ENCODE assay signal across 18 cellular contexts in the genomic region with DNA sequence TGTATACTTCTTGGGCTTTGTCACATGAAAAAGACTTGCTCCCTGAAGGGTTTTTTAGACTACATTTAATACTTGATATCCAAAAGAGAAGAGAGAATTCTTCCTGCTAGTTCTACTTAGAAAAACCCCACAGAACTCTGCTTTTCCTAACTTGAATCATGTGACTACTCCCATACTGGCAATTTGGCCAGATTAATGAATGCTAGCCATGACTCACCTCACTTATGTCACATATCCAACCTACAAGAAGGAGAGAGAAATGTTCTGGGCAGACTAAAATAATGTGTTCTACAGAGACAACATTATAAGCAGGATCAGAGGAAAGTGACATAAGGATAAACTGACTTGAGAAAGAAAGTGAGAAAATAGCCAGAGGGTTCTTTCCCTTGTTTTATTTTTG.
DNase-seq lines count a peak whose midpoint lies in the region; ATAC-seq and TF ChIP-seq lines count a peak whose summit lies in the region.
"Had no signal": no experiment of that assay in that cellular context is flagged by ENCODE, and none has a peak within 500 bp of the region (broad histone marks: within the 10 kb centered on the region; RNA-seq: fewer than 3 reads in every experiment).

No MANE protein-coding gene starts in this region.

- intact Hi-C loops in naive thymus-derived CD4-positive, alpha-beta T cell (cut with micrococcal nuclease), result no loop called here

- H3K27ac Mint-ChIP-seq in stimulated activated memory B cell treated with anti-CD40 and anti-IgM and Interleukin-4, amounts not matched to agents 10 μg/mL and 1 μg/mL and 100 μg/mL, for 72 hours, result no peak overlapping the region
- no peak overlapping the region for H3K27ac Mint-ChIP-seq in naive thymus-derived CD4-positive, alpha-beta T cell
- H3K27ac Mint-ChIP-seq: neural progenitor cell had no signal

- no peaks in the 10 kb centered on the region for H3K27me3 Mint-ChIP-seq in stimulated activated memory B cell treated with anti-CD40 and anti-IgM and Interleukin-4, amounts not matched to agents 10 μg/mL and 1 μg/mL and 100 μg/mL, for 72 hours
- H3K27me3 Mint-ChIP-seq in naive thymus-derived CD4-positive, alpha-beta T cell, result no peaks in the 10 kb centered on the region

- CTCF ChIA-PET in naive thymus-derived CD4-positive, alpha-beta T cell (lab: Charles Lee), result no interaction called here

- no peaks in the 10 kb centered on the region for H3K79me2 ChIP-seq in smooth muscle cell (ENCODE audit: low read depth)

- no peaks in the 10 kb centered on the region for H4K20me1 ChIP-seq in smooth muscle cell (ENCODE audit: low read depth)

- H3K36me3 Mint-ChIP-seq in stimulated activated memory B cell treated with anti-CD40 and anti-IgM and Interleukin-4, amounts not matched to agents 10 μg/mL and 1 μg/mL and 100 μg/mL, for 72 hours, result no peaks in the 10 kb centered on the region
- no peaks in the 10 kb centered on the region for H3K36me3 Mint-ChIP-seq in naive thymus-derived CD4-positive, alpha-beta T cell
- H3K36me3 Mint-ChIP-seq: neural progenitor cell had no signal

- peak; percentile 56 for DNase-seq in HCEC 1CT
- peak; percentile 61 for DNase-seq in fibroblast of villous mesenchyme (ENCODE audit: low read depth)
- no peak for DNase-seq in smooth muscle cell (lab: John Stamatoyannopoulos, UW; ENCODE audit: unreplicated experiment)
- no peak for DNase-seq in KG1 (lab: John Stamatoyannopoulos, UW)
- no peak for DNase-seq in naive thymus-derived CD4-positive, alpha-beta T cell
- DNase-seq: activated CD4-positive, alpha-beta T cell treated with anti-CD3 and anti-CD28 coated beads for 1 hour; activated T-cell treated with anti-CD3 and anti-CD28 coated beads, Interleukin-2, amount 50 U/mL, for 48 hours; central memory CD4-positive, alpha-beta T cell; left colon; NCI-H1930; stimulated activated CD4-positive, alpha-beta T cell treated with anti-CD3 and anti-CD28 coated beads, Interleukin-12 subunit alpha, Interleukin-12 subunit beta, amount 100 ng/mL, for 4 hours; transverse colon had no signal

- peak overlapping the region; percentile 68 for H2AFZ ChIP-seq in smooth muscle cell (ENCODE audit: low read depth)
- H2AFZ ChIP-seq: neural progenitor cell had no signal

- no peak overlapping the region for H3K4me3 Mint-ChIP-seq in stimulated activated memory B cell treated with anti-CD40 and anti-IgM and Interleukin-4, amounts not matched to agents 10 μg/mL and 1 μg/mL and 100 μg/mL, for 72 hours
- no peak overlapping the region for H3K4me3 Mint-ChIP-seq in naive thymus-derived CD4-positive, alpha-beta T cell
- H3K4me3 Mint-ChIP-seq: neural progenitor cell had no signal

- H3K4me3 ChIP-seq in fibroblast of villous mesenchyme (ENCODE audit: low read depth, low read length) (no peak overlapping the region), smooth muscle cell (no peak overlapping the region)
- H3K4me3 ChIP-seq in naive thymus-derived CD4-positive, alpha-beta T cell (ENCODE audit: low read length), result no peak overlapping the region
- H3K4me3 ChIP-seq: GM12878, neural progenitor cell, transverse colon had no signal

- peak; percentile 70 for ATAC-seq in SK-N-SH treated with all-trans-retinoic acid at 6 μM for 48 hours
- ATAC-seq in HG02840 (IDR thresholded peaks at IDR 0.05; ENCODE audit: low FRiP score, unreplicated experiment), result no peak
- no peak for ATAC-seq in stimulated activated memory B cell treated with anti-CD40 and anti-IgM and Interleukin-4, amounts not matched to agents 10 μg/mL and 1 μg/mL and 100 μg/mL, for 72 hours
- no peak for ATAC-seq in naive thymus-derived CD4-positive, alpha-beta T cell
- ATAC-seq: GM12878, left colon had no signal

- no peaks in the 10 kb centered on the region for H3K9me3 ChIP-seq in smooth muscle cell (replicated peaks; ENCODE audit: low read depth)
- no peaks in the 10 kb centered on the region for H3K9me3 ChIP-seq in naive thymus-derived CD4-positive, alpha-beta T cell (ENCODE audit: control insufficient read depth in 2 of 3, low read length in 3 of 3)
- H3K9me3 ChIP-seq: transverse colon had no signal

- POLR2A ChIA-PET in naive thymus-derived CD4-positive, alpha-beta T cell (lab: Charles Lee), result no interaction called here

- no peaks in the 10 kb centered on the region for H3F3A ChIP-seq in smooth muscle cell (ENCODE audit: low read depth)

- H3K9ac ChIP-seq in smooth muscle cell (ENCODE audit: low read depth), result no peak overlapping the region
- H3K9ac ChIP-seq: KMS-11, neural progenitor cell had no signal

- H3K4me1 Mint-ChIP-seq in stimulated activated memory B cell treated with anti-CD40 and anti-IgM and Interleukin-4, amounts not matched to agents 10 μg/mL and 1 μg/mL and 100 μg/mL, for 72 hours, result no peaks in the 10 kb centered on the region
- no peaks in the 10 kb centered on the region for H3K4me1 Mint-ChIP-seq in naive thymus-derived CD4-positive, alpha-beta T cell
- H3K4me1 Mint-ChIP-seq: neural progenitor cell had no signal

- no peak overlapping the region for H3K4me2 ChIP-seq in smooth muscle cell
- H3K4me2 ChIP-seq: KMS-11, neural progenitor cell had no signal

- H3K4me1 ChIP-seq in smooth muscle cell (ENCODE audit: low read depth), result no peaks in the 10 kb centered on the region
- H3K4me1 ChIP-seq in naive thymus-derived CD4-positive, alpha-beta T cell (ENCODE audit: control insufficient read depth in 2 of 2, insufficient read depth in 2 of 2, low read length in 2 of 2), result no peaks in the 10 kb centered on the region
- H3K4me1 ChIP-seq: neural progenitor cell, transverse colon had no signal

- H3K36me3 ChIP-seq in smooth muscle cell (ENCODE audit: low read depth), result no peaks in the 10 kb centered on the region
- H3K36me3 ChIP-seq in naive thymus-derived CD4-positive, alpha-beta T cell (ENCODE audit: control insufficient read depth in 2 of 3, insufficient read depth in 3 of 3, low read length in 3 of 3), result no peaks in the 10 kb centered on the region
- H3K36me3 ChIP-seq: neural progenitor cell, transverse colon had no signal

- H3K9me3 Mint-ChIP-seq in stimulated activated memory B cell treated with anti-CD40 and anti-IgM and Interleukin-4, amounts not matched to agents 10 μg/mL and 1 μg/mL and 100 μg/mL, for 72 hours, result no peaks in the 10 kb centered on the region
- peaks cover 0 to 9% (median 6%) of the 10 kb centered on the region in 11 donors for H3K9me3 Mint-ChIP-seq in naive thymus-derived CD4-positive, alpha-beta T cell

- TF ChIP-seq CTCF in fibroblast of villous mesenchyme (IDR thresholded peaks at IDR 0.05; ENCODE audit: insufficient read depth, low read depth, low read length) (no peak), smooth muscle cell (IDR thresholded peaks at IDR 0.05; ENCODE audit: borderline replicate concordance, insufficient read depth, poor library complexity, severe bottlenecking) (no peak)

- H3K27me3 ChIP-seq in smooth muscle cell (ENCODE audit: low read depth), result no peaks in the 10 kb centered on the region
- H3K27me3 ChIP-seq in naive thymus-derived CD4-positive, alpha-beta T cell (ENCODE audit: control insufficient read depth in 2 of 2, insufficient read depth in 2 of 2, low read length in 2 of 2), result no peaks in the 10 kb centered on the region
- H3K27me3 ChIP-seq: neural progenitor cell, transverse colon had no signal

- no peak overlapping the region for H3K27ac ChIP-seq in smooth muscle cell (ENCODE audit: low read depth)
- H3K27ac ChIP-seq in naive thymus-derived CD4-positive, alpha-beta T cell (ENCODE audit: low read depth, low read length), result no peak overlapping the region
- H3K27ac ChIP-seq: KMS-11, neural progenitor cell, transverse colon had no signal

TF ChIP-seq in SK-N-SH treated with all-trans-retinoic acid at 6 μM for 48 hours, 23 proteins besides CTCF, POLR2A, EP300 and RAD21:
- no peak for TF ChIP-seq ZFP3 (CRISPR knock-in tag; IDR thresholded peaks at IDR 0.05)
- peak; percentile 31; the same call in 1 of the 2 replicates for TF ChIP-seq ISL1 (CRISPR knock-in tag; IDR thresholded peaks at IDR 0.05)

Comparison
In these comparisons a context has a peak if more than half of its experiments do, and no peak if none do; other contexts are left out.
1. DNase-seq: peak in HCEC 1CT (single experiment) and fibroblast of villous mesenchyme (single experiment); none in smooth muscle cell (single experiment), KG1 (single experiment) and naive thymus-derived CD4-positive, alpha-beta T cell (0 of 9).